1 cellular context compared by ENCODE assay signal in the genomic region with DNA sequence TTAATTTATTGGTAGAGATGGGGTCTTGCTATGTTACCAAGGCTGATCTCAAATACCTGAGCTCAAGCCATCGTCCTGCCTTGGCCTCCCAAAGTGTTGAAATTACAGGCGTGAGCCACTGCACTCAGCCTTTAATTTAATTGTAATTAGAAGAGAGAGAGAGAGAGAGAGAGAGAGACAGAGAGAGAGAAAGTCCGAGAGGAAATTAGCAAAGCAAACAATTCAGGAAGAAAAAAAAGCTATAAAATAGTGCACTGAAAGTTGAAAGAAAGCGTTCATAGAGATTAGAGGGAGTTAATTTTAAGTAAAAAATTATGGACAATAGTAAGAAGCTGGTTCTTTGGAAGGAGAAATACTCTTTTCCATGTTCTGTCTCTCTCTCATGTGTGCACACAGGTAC.
TF ChIP-seq lines count a peak whose summit lies in the region.

No MANE protein-coding gene starts in this region.

TF ChIP-seq in H1, 55 proteins besides CTCF, POLR2A, EP300 and RAD21:
- TF ChIP-seq BACH1 (IDR thresholded peaks at IDR 0.05; ENCODE audit: low read length) = no peak
- no peak for TF ChIP-seq SUZ12 (IDR thresholded peaks at IDR 0.05; ENCODE audit: low read length)
- no peak for TF ChIP-seq FOSL1 (IDR thresholded peaks at IDR 0.05; ENCODE audit: insufficient read depth, low read depth, low read length)
- no peak for TF ChIP-seq KDM5A (IDR thresholded peaks at IDR 0.05; ENCODE audit: low read length)
- no peak for TF ChIP-seq TBP (IDR thresholded peaks at IDR 0.05; ENCODE audit: low read depth, low read length)
- no peak for TF ChIP-seq SP1 (IDR thresholded peaks at IDR 0.05; ENCODE audit: low read depth, low read length)
- TF ChIP-seq, protein P1, sequence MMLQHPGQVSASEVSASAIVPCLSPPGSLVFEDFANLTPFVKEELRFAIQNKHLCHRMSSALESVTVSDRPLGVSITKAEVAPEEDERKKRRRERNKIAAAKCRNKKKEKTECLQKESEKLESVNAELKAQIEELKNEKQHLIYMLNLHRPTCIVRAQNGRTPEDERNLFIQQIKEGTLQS (IDR thresholded peaks at IDR 0.05; ENCODE audit: insufficient read depth, low read depth, low read length) = no peak
- TF ChIP-seq SP4 (IDR thresholded peaks at IDR 0.05; ENCODE audit: low read length) = no peak
- TF ChIP-seq SRF (IDR thresholded peaks at IDR 0.05; ENCODE audit: low read depth, low read length) = no peak
- TF ChIP-seq TAF7 (optimal IDR thresholded peaks at IDR 0.05; ENCODE audit: borderline replicate concordance, low read depth, low read length) = no peak
- TF ChIP-seq, protein P2, sequence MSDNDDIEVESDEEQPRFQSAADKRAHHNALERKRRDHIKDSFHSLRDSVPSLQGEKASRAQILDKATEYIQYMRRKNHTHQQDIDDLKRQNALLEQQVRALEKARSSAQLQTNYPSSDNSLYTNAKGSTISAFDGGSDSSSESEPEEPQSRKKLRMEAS (IDR thresholded peaks at IDR 0.05) = no peak
- TF ChIP-seq SAP30 (IDR thresholded peaks at IDR 0.05; ENCODE audit: insufficient read depth, insufficient replicate concordance, low read length) = no peak
- no peak for TF ChIP-seq CTBP2 (IDR thresholded peaks at IDR 0.05; ENCODE audit: borderline replicate concordance, insufficient read depth, insufficient read length, low read length)
- TF ChIP-seq HDAC2 (IDR thresholded peaks at IDR 0.05; ENCODE audit: borderline replicate concordance in 1 of 2, low read depth in 2 of 2, low read length in 2 of 2) = no peak
- no peak for TF ChIP-seq POLR2AphosphoS5 (IDR thresholded peaks at IDR 0.05; ENCODE audit: low read depth, low read length)
- no peak for TF ChIP-seq RNF2 (IDR thresholded peaks at IDR 0.05; ENCODE audit: borderline replicate concordance, low read depth, low read length, missing control alignments, poor library complexity, severe bottlenecking)
- TF ChIP-seq, protein P3, sequence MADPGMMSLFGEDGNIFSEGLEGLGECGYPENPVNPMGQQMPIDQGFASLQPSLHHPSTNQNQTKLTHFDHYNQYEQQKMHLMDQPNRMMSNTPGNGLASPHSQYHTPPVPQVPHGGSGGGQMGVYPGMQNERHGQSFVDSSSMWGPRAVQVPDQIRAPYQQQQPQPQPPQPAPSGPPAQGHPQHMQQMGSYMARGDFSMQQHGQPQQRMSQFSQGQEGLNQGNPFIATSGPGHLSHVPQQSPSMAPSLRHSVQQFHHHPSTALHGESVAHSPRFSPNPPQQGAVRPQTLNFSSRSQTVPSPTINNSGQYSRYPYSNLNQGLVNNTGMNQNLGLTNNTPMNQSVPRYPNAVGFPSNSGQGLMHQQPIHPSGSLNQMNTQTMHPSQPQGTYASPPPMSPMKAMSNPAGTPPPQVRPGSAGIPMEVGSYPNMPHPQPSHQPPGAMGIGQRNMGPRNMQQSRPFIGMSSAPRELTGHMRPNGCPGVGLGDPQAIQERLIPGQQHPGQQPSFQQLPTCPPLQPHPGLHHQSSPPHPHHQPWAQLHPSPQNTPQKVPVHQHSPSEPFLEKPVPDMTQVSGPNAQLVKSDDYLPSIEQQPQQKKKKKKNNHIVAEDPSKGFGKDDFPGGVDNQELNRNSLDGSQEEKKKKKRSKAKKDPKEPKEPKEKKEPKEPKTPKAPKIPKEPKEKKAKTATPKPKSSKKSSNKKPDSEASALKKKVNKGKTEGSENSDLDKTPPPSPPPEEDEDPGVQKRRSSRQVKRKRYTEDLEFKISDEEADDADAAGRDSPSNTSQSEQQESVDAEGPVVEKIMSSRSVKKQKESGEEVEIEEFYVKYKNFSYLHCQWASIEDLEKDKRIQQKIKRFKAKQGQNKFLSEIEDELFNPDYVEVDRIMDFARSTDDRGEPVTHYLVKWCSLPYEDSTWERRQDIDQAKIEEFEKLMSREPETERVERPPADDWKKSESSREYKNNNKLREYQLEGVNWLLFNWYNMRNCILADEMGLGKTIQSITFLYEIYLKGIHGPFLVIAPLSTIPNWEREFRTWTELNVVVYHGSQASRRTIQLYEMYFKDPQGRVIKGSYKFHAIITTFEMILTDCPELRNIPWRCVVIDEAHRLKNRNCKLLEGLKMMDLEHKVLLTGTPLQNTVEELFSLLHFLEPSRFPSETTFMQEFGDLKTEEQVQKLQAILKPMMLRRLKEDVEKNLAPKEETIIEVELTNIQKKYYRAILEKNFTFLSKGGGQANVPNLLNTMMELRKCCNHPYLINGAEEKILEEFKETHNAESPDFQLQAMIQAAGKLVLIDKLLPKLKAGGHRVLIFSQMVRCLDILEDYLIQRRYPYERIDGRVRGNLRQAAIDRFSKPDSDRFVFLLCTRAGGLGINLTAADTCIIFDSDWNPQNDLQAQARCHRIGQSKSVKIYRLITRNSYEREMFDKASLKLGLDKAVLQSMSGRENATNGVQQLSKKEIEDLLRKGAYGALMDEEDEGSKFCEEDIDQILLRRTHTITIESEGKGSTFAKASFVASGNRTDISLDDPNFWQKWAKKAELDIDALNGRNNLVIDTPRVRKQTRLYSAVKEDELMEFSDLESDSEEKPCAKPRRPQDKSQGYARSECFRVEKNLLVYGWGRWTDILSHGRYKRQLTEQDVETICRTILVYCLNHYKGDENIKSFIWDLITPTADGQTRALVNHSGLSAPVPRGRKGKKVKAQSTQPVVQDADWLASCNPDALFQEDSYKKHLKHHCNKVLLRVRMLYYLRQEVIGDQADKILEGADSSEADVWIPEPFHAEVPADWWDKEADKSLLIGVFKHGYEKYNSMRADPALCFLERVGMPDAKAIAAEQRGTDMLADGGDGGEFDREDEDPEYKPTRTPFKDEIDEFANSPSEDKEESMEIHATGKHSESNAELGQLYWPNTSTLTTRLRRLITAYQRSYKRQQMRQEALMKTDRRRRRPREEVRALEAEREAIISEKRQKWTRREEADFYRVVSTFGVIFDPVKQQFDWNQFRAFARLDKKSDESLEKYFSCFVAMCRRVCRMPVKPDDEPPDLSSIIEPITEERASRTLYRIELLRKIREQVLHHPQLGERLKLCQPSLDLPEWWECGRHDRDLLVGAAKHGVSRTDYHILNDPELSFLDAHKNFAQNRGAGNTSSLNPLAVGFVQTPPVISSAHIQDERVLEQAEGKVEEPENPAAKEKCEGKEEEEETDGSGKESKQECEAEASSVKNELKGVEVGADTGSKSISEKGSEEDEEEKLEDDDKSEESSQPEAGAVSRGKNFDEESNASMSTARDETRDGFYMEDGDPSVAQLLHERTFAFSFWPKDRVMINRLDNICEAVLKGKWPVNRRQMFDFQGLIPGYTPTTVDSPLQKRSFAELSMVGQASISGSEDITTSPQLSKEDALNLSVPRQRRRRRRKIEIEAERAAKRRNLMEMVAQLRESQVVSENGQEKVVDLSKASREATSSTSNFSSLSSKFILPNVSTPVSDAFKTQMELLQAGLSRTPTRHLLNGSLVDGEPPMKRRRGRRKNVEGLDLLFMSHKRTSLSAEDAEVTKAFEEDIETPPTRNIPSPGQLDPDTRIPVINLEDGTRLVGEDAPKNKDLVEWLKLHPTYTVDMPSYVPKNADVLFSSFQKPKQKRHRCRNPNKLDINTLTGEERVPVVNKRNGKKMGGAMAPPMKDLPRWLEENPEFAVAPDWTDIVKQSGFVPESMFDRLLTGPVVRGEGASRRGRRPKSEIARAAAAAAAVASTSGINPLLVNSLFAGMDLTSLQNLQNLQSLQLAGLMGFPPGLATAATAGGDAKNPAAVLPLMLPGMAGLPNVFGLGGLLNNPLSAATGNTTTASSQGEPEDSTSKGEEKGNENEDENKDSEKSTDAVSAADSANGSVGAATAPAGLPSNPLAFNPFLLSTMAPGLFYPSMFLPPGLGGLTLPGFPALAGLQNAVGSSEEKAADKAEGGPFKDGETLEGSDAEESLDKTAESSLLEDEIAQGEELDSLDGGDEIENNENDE (IDR thresholded peaks at IDR 0.05; ENCODE audit: insufficient replicate concordance, low read length) = no peak
- TF ChIP-seq YY1 (IDR thresholded peaks at IDR 0.05; ENCODE audit: low read depth, low read length) = no peak
